Comparison of ENCODE assay signal across 8 cellular contexts in the genomic region with DNA sequence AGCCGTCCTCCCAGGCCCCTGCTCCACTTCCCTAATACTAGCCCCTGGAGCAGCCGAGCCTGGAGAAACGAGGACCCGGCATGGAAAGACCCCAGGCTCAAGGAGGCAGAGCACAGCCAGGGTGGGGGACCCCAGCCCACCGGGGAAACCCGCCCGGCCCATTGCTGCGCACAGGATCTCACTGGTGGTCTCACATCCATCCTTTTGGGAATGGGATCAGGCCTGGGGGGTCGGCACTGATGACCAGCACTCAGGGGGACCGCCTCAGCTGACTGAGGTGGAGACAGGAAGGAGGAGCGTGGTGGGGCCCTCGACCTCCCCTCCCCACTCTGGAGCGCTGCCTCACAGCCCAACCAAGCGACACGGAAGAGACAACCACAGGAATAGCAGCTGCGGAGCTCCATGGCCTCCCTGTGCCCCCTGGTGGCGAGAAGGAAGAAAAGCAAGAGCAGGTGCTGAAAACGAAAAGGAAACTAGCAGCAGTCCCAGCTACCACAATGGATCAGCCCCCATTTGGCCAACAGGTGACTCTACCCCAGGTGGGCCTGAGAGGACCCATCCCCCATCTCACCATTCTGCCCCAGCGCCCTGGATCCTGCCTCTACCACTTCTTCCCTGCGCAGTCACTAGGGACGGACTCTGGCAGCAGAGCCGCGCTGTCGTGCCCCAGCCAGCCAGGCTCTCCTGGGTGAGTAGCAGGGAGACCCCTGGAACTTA. TPM values are rescaled to one million over a fixed set of nuclear protein-coding genes. Genes with fewer than 3 reads are reported as not detected.
A peak's percentile ranks its signal among the peaks of the same experiment; 100 is the strongest.
DNase-seq lines count a peak whose midpoint lies in the region; ATAC-seq, FAIRE-seq and TF ChIP-seq lines count a peak whose summit lies in the region.
"Not testable (repeated sequence)": the region's sequence is repeated elsewhere in the genome, so short reads cannot be mapped to it uniquely, and the experiment has no call there.

No MANE protein-coding gene starts in this region.

- H3K27me3 ChIP-seq in HUES48 (ENCODE audit: control insufficient read depth, insufficient read depth, low read length) (peaks cover 29% of the 10 kb centered on the region), OCI-LY1 (ENCODE audit: insufficient read depth, low read length) (peaks cover 11% of the 10 kb centered on the region; the same call in 1 of the 2 replicates)

- not testable (repeated sequence) for H2AFZ ChIP-seq in OCI-LY1 (ENCODE audit: low read length)

- H3K9me3 ChIP-seq in HUES48 (ENCODE audit: control insufficient read depth, insufficient read depth, low read length); OCI-LY1 (ENCODE audit: low read length); mucosa of descending colon: not testable (repeated sequence)

- not testable (repeated sequence) for H3K9ac ChIP-seq in HUES48 (ENCODE audit: low read depth, low read length); OCI-LY1 (ENCODE audit: low read length)

- not testable (repeated sequence) for H3K4me1 ChIP-seq in HUES48 (ENCODE audit: control insufficient read depth, insufficient read depth, low read length); OCI-LY1 (ENCODE audit: insufficient read depth, low read length, severe bottlenecking); mucosa of descending colon (ENCODE audit: low read depth)

- intact Hi-C loops in mucosa of descending colon (cut with DNase I, micrococcal nuclease), result not testable (repeated sequence)

- not testable (repeated sequence) for DNase-seq in D721Med (ENCODE audit: insufficient read length, low spot score)
- DNase-seq in activated T-cell treated with anti-CD3 and anti-CD28 coated beads for 1 hour (ENCODE audit: low read depth), result peak; percentile 56
- peak; percentile 53 for DNase-seq in epithelial cell of esophagus (ENCODE audit: low read depth)
- DNase-seq in mucosa of descending colon, result peak; percentile 41 to 70 (median 61)
- DNase-seq in stimulated activated CD8-positive, alpha-beta memory T cell treated with anti-CD3 and anti-CD28 coated beads, Interleukin-4, amount 100 ng/mL, for 48 hours, result peak; percentile 72

- ATAC-seq in GM21526 (IDR thresholded peaks at IDR 0.05; ENCODE audit: low FRiP score, unreplicated experiment) (peak; percentile 80), mucosa of descending colon (peak; percentile 89)

- not testable (repeated sequence) for H4K20me1 ChIP-seq in OCI-LY1 (ENCODE audit: insufficient read depth, low read length)

- not testable (repeated sequence) for H3K36me3 ChIP-seq in HUES48 (ENCODE audit: control insufficient read depth, insufficient read depth, low read length); OCI-LY1 (ENCODE audit: insufficient read depth, low read length); mucosa of descending colon (ENCODE audit: low read depth)

- not testable (repeated sequence) for H3K9me2 ChIP-seq in OCI-LY1 (ENCODE audit: low read depth, low read length)

- FAIRE-seq in D721Med (lab: Jason Lieb, UNC), result not testable (repeated sequence)

- H3K79me2 ChIP-seq in OCI-LY1 (ENCODE audit: insufficient read depth, low read length), result not testable (repeated sequence)

- peak overlapping the region; percentile 62 for H3K4me3 ChIP-seq in HUES48 (ENCODE audit: low read depth, low read length)
- not testable (repeated sequence) for H3K4me3 ChIP-seq in OCI-LY1 (ENCODE audit: low read depth, low read length, poor library complexity, severe bottlenecking); epithelial cell of esophagus (ENCODE audit: low read length); mucosa of descending colon

- H3F3A ChIP-seq in OCI-LY1 (ENCODE audit: insufficient read depth, low read length), result not testable (repeated sequence)

- peak; percentile 70 for TF ChIP-seq CTCF in D721Med (IDR thresholded peaks at IDR 0.05; ENCODE audit: insufficient read depth, missing control alignments)
- peak; percentile 60 for TF ChIP-seq CTCF in OCI-LY1 (IDR thresholded peaks at IDR 0.05; ENCODE audit: low read length)
- TF ChIP-seq CTCF in epithelial cell of esophagus (IDR thresholded peaks at IDR 0.05; ENCODE audit: insufficient read depth, low read depth, low read length, missing control alignments), result peak; percentile 71
- peak; percentile 69 for TF ChIP-seq CTCF in mucosa of descending colon (IDR thresholded peaks at IDR 0.05)

- not testable (repeated sequence) for H3K4me2 ChIP-seq in OCI-LY1 (ENCODE audit: low read length)

- H3K27ac ChIP-seq in HUES48 (ENCODE audit: low read depth, low read length); OCI-LY1 (ENCODE audit: low read depth, low read length, poor library complexity, severe bottlenecking): not testable (repeated sequence)

RNA-seq across cellular contexts. Expression of gene TNS1, which starts 31.9 kb away (rescaled TPM):
- total RNA-seq in mucosa of descending colon, result 1,000 to 10,000 TPM in 1 of 3 donors, 100 to 1,000 TPM in 1, 10 to 100 TPM in 1; 43.8 to 1,458 (median 121) TPM

RNA-seq across cellular contexts. Expression of gene RUFY4, which starts 34.4 kb away (rescaled TPM):
- not detected for total RNA-seq in mucosa of descending colon
